1 cellular context compared by ENCODE assay signal in genomic region chr9:79028101-79028500, GRCh38.
TF ChIP-seq lines count a peak whose summit lies in the region.

No MANE protein-coding gene starts in this region.

TF ChIP-seq in IMR-90, 13 proteins besides CTCF, POLR2A, EP300 and RAD21 (continued from another document):
- no peak for TF ChIP-seq CHD1 (IDR thresholded peaks at IDR 0.05; ENCODE audit: low read depth, low read length)
- no peak for TF ChIP-seq RCOR1 (IDR thresholded peaks at IDR 0.05; ENCODE audit: insufficient replicate concordance, low read length)
- no peak for TF ChIP-seq RFX5 (IDR thresholded peaks at IDR 0.05; ENCODE audit: low read depth, low read length)
- no peak for TF ChIP-seq MXI1 (IDR thresholded peaks at IDR 0.05; ENCODE audit: borderline replicate concordance, low read depth, low read length)
- TF ChIP-seq ELK1 (IDR thresholded peaks at IDR 0.05; ENCODE audit: borderline replicate concordance, low read depth, low read length), result no peak
